ENCODE assay signal across 25 cellular contexts in genomic region chr5:2293906-2294305, GRCh38.
DNase-seq lines count a peak whose midpoint lies in the region; ATAC-seq, FAIRE-seq and TF ChIP-seq lines count a peak whose summit lies in the region.
"Had no signal": no experiment of that assay in that cellular context is flagged by ENCODE, and none has a peak within 500 bp of the region (broad histone marks: within the 10 kb centered on the region; RNA-seq: fewer than 3 reads in every experiment).

No MANE protein-coding gene starts in this region.

- H3K79me2 ChIP-seq in GM23248 (ENCODE audit: insufficient read depth) = no peaks in the 10 kb centered on the region

- no peaks in the 10 kb centered on the region for H4K20me1 ChIP-seq in GM23248 (ENCODE audit: insufficient read depth)

- H3K4me1 ChIP-seq in GM23248 (ENCODE audit: insufficient read depth) = no peaks in the 10 kb centered on the region

- peak; percentile 0 for DNase-seq in activated effector memory CD4-positive, alpha-beta T cell treated with anti-CD3 and anti-CD28 coated beads, Interleukin-2, amount 50 U/mL, for 16 hours
- DNase-seq in activated effector memory CD4-positive, alpha-beta T cell treated with Interleukin-2 at 50 U/mL for 16 hours = no peak
- DNase-seq in MG63 (peak; percentile 31), bronchial epithelial cell (ENCODE audit: low read depth) (no peak), DMS 273 (lab: John Stamatoyannopoulos, UW; ENCODE audit: unreplicated experiment) (no peak), GM23248 (no peak), COLO668 (lab: John Stamatoyannopoulos, UW; ENCODE audit: unreplicated experiment) (no peak)
- DNase-seq: 8988T, DMS53, Kasumi-1, MM.1S, NCI-H2029, NCI-H446 treated with DMSO at 0.1 percent for 48 hours, NCI-H526, NCI-H82, PC-9, SIG-M5, T-cell had no signal

- no peaks in the 10 kb centered on the region for H3K9me3 ChIP-seq in MG63
- no peaks in the 10 kb centered on the region for H3K9me3 ChIP-seq in GM23248 (ENCODE audit: low read depth)

- no peak overlapping the region for H3K4me3 ChIP-seq in MG63
- H3K4me3 ChIP-seq in bronchial epithelial cell (ENCODE audit: low read depth, low read length) = no peak overlapping the region
- H3K4me3 ChIP-seq in GM23248 = no peak overlapping the region
- H3K4me3 ChIP-seq: K562, PC-9, SK-N-MC had no signal

- no peak overlapping the region for H3K4me2 ChIP-seq in GM23248 (ENCODE audit: unreplicated experiment)
- H3K4me2 ChIP-seq: PC-9 had no signal

- in situ Hi-C loops in GM23248 (cut with MboI) = no loop called here

- H3K9me2 ChIP-seq in GM23248 (ENCODE audit: insufficient read depth) = no peaks in the 10 kb centered on the region

- 35 to 39% methylated on average over 9 of the region's 9 CpGs for WGBS in GM23248 (ENCODE audit: low coverage in 1 of 2, low lambda C conversion rate in 2 of 2, missing lambda C conversion rate in 2 of 2), 2 experiments

- H3F3A ChIP-seq in GM23248 (ENCODE audit: insufficient read depth) = no peaks in the 10 kb centered on the region

- H3K27ac ChIP-seq in GM23248 = no peak overlapping the region
- H3K27ac ChIP-seq: PC-9, SK-N-MC had no signal

- no peak overlapping the region for H2AFZ ChIP-seq in GM23248
- H2AFZ ChIP-seq: PC-9 had no signal

- no peak overlapping the region for H3K9ac ChIP-seq in GM23248

- H3K27me3 ChIP-seq in MG63 = no peaks in the 10 kb centered on the region
- H3K27me3 ChIP-seq in bronchial epithelial cell (ENCODE audit: control insufficient read depth, insufficient read depth, low read length) = no peaks in the 10 kb centered on the region
- H3K27me3 ChIP-seq in GM23248 (replicated peaks; ENCODE audit: insufficient read depth) = no peaks in the 10 kb centered on the region

- TF ChIP-seq CTCF in bronchial epithelial cell (IDR thresholded peaks at IDR 0.05; ENCODE audit: insufficient read depth, low read length, severe bottlenecking) = no peak

- H3K36me3 ChIP-seq in MG63 = no peaks in the 10 kb centered on the region
- H3K36me3 ChIP-seq in bronchial epithelial cell (ENCODE audit: control insufficient read depth, insufficient read depth, low read length) = no peaks in the 10 kb centered on the region
- no peaks in the 10 kb centered on the region for H3K36me3 ChIP-seq in GM23248 (ENCODE audit: low read depth)

- no peak for ATAC-seq in GM18520 (IDR thresholded peaks at IDR 0.05; ENCODE audit: unreplicated experiment)
- ATAC-seq: K562, T-cell had no signal

- FAIRE-seq in bronchial epithelial cell (lab: Jason Lieb, UNC) = peak; percentile 55
- FAIRE-seq: D721Med, G401.6, H54, HTR-8/SVneo, K562 had no signal

Comparison
In these comparisons a context has a peak if more than half of its experiments do, and no peak if none do; other contexts are left out.
1. DNase-seq: peak in activated effector memory CD4-positive, alpha-beta T cell treated with anti-CD3 and anti-CD28 coated beads, Interleukin-2, amount 50 U/mL, for 16 hours (single experiment) and MG63 (single experiment); none in activated effector memory CD4-positive, alpha-beta T cell treated with Interleukin-2 at 50 U/mL for 16 hours (single experiment), bronchial epithelial cell (single experiment), DMS 273 (single experiment), GM23248 (single experiment) and COLO668 (single experiment).